8 cellular contexts compared by ENCODE assay signal in the genomic region with DNA sequence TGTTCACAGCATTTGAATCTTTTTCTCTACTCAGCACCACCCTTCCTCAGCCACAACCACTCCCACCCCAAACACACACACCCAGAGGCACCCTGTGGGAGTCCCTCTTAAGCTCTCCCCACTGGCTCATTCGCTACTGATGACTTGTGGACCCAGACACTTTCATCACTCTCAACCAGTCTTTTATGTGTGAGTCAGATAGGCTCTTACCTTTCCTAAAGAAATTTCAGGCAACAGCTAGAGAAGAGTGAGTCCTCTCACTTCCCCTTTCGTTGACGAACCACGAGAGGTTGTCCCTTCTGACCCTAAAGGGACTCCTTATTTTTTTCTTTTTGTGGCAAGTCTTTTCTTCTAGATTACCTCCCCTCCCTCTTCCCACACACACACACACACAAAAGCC. TPM values are rescaled to one million over a fixed set of nuclear protein-coding genes. Genes with fewer than 3 reads are reported as not detected.
DNase-seq lines count a peak whose midpoint lies in the region; ATAC-seq and TF ChIP-seq lines count a peak whose summit lies in the region.

No MANE protein-coding gene starts in this region.

- H3K4me3 ChIP-seq in Caco-2 (ENCODE audit: low read depth, low read length) = no peak overlapping the region
- no peak overlapping the region for H3K4me3 ChIP-seq in muscle layer of duodenum (ENCODE audit: low read depth in 1 of 2, low read length in 2 of 2)
- H3K4me3 ChIP-seq in psoas muscle = no peak overlapping the region

- H3K27ac ChIP-seq in muscle layer of duodenum (ENCODE audit: low read length) (peak overlapping the region; percentile 42), psoas muscle (no peak overlapping the region)

- ATAC-seq in GM21447 (IDR thresholded peaks at IDR 0.05; ENCODE audit: unreplicated experiment) (peak; percentile 97), psoas muscle (no peak)
- peak; percentile 98 to 99 for ATAC-seq in activated T-cell treated with anti-CD3 and anti-CD28 coated beads, Interleukin-2, amount 50 U/mL, for 4 hours

- 64 to 82% (median 68%) methylated on average over 4 of the region's 4 CpGs for WGBS in psoas muscle, 3 donors

- BruUV-seq in Caco-2 (replicated peaks; lab: Mats Ljungman, UMichigan) = no TSS peak

- H3K27ac Mint-ChIP-seq in Caco-2 (ENCODE audit: unreplicated experiment) (peak overlapping the region; percentile 84), IgD-negative memory B cell (peak overlapping the region; percentile 57 to 92 (median 88))

- CTCF ChIA-PET in Caco-2 (lab: Charles Lee) = interaction anchor here (0.6 to 2.3 kb wide), 2 partner anchors 62 to 111 kb away, joined by 3 to 15 read pairs; a partner anchor contains a TSS

- H3K36me3 Mint-ChIP-seq in Caco-2 (ENCODE audit: insufficient read depth, unreplicated experiment) (no peaks in the 10 kb centered on the region), IgD-negative memory B cell (peaks cover 3% of the 10 kb centered on the region)
- H3K36me3 Mint-ChIP-seq in activated T-cell treated with anti-CD3 and anti-CD28 coated beads, Interleukin-2, amount 50 U/mL, for 4 hours (ENCODE audit: insufficient read depth) = no peaks in the 10 kb centered on the region

- POLR2A ChIA-PET in Caco-2 (lab: Charles Lee) = interaction anchor here (1.8 kb wide), 1 partner anchor 111 kb away, joined by 6 read pairs; a partner anchor contains a TSS

- H3K9me3 ChIP-seq in Caco-2 = no peaks in the 10 kb centered on the region
- no peaks in the 10 kb centered on the region for H3K9me3 ChIP-seq in muscle layer of duodenum (ENCODE audit: control insufficient read depth in 1 of 2, low read length in 2 of 2)
- no peaks in the 10 kb centered on the region for H3K9me3 ChIP-seq in psoas muscle

- H3K9me3 Mint-ChIP-seq in Caco-2 (ENCODE audit: unreplicated experiment) (no peaks in the 10 kb centered on the region), IgD-negative memory B cell (no peaks in the 10 kb centered on the region)
- no peaks in the 10 kb centered on the region for H3K9me3 Mint-ChIP-seq in activated T-cell treated with anti-CD3 and anti-CD28 coated beads, Interleukin-2, amount 50 U/mL, for 4 hours

- H3K36me3 ChIP-seq in Caco-2 (ENCODE audit: control insufficient read depth, insufficient read depth, low read length) (no peaks in the 10 kb centered on the region), muscle layer of duodenum (ENCODE audit: control insufficient read depth in 1 of 2, insufficient read depth in 2 of 2, low read length in 2 of 2) (no peaks in the 10 kb centered on the region), psoas muscle (ENCODE audit: insufficient read depth in 1 of 2, low read depth in 1 of 2) (no peaks in the 10 kb centered on the region)

- TF ChIP-seq CTCF in Caco-2 (IDR thresholded peaks at IDR 0.05; ENCODE audit: insufficient read depth in 1 of 2, low read depth in 1 of 2, low read length in 1 of 2, severe bottlenecking in 1 of 2, unreplicated experiment in 1 of 2) (no peak), psoas muscle (IDR thresholded peaks at IDR 0.05) (no peak)

- peaks cover 57% of the 10 kb centered on the region for H3K4me1 ChIP-seq in Caco-2
- peaks cover 20 to 32% of the 10 kb centered on the region in 2 donors for H3K4me1 ChIP-seq in muscle layer of duodenum (ENCODE audit: control insufficient read depth in 1 of 2, insufficient read depth in 2 of 2, low read length in 2 of 2)
- H3K4me1 ChIP-seq in psoas muscle = peaks cover 10% of the 10 kb centered on the region

- peak overlapping the region; percentile 28 for H3K4me3 Mint-ChIP-seq in Caco-2 (ENCODE audit: unreplicated experiment)
- peak overlapping the region; percentile 1 to 82 (median 53) for H3K4me3 Mint-ChIP-seq in IgD-negative memory B cell
- no peak overlapping the region for H3K4me3 Mint-ChIP-seq in activated T-cell treated with anti-CD3 and anti-CD28 coated beads, Interleukin-2, amount 50 U/mL, for 4 hours

- intact Hi-C loops in Caco-2 (cut with micrococcal nuclease; ENCODE audit: unreplicated experiment) (loop anchor here (1.0 kb wide), 2 partner anchors 58 to 207 kb away; a partner anchor contains a TSS), psoas muscle (cut with DNase I) (no loop called here)

- H3K4me1 Mint-ChIP-seq in Caco-2 (ENCODE audit: low read depth, unreplicated experiment) = peaks cover 46% of the 10 kb centered on the region
- H3K4me1 Mint-ChIP-seq in IgD-negative memory B cell = peaks cover 32 to 35% (median 32%) of the 10 kb centered on the region in 3 donors
- peaks cover 36% of the 10 kb centered on the region for H3K4me1 Mint-ChIP-seq in activated T-cell treated with anti-CD3 and anti-CD28 coated beads, Interleukin-2, amount 50 U/mL, for 4 hours (ENCODE audit: low read depth)

- H3K27me3 Mint-ChIP-seq in Caco-2 (ENCODE audit: insufficient read depth, unreplicated experiment) (no peaks in the 10 kb centered on the region), IgD-negative memory B cell (no peaks in the 10 kb centered on the region)
- no peaks in the 10 kb centered on the region for H3K27me3 Mint-ChIP-seq in activated T-cell treated with anti-CD3 and anti-CD28 coated beads, Interleukin-2, amount 50 U/mL, for 4 hours (ENCODE audit: low read depth)

- no peaks in the 10 kb centered on the region for H3K27me3 ChIP-seq in Caco-2 (replicated peaks; ENCODE audit: control insufficient read depth, insufficient read depth, low read length)
- no peaks in the 10 kb centered on the region for H3K27me3 ChIP-seq in muscle layer of duodenum (ENCODE audit: low read depth, low read length)
- peaks cover 0 to 1% (median 0%) of the 10 kb centered on the region in 3 donors for H3K27me3 ChIP-seq in psoas muscle (ENCODE audit: insufficient read depth in 3 of 3, low read length in 2 of 3)

- peak in 1 of 2 experiments; percentile 22 for DNase-seq in Caco-2
- peak; percentile 63 for DNase-seq in activated T-cell treated with anti-CD3 and anti-CD28 coated beads, Interleukin-2, amount 50 U/mL, for 4 hours
- no peak for DNase-seq in psoas muscle
- no peak for DNase-seq in NCI-H1092 (lab: John Stamatoyannopoulos, UW)
- no peak for DNase-seq in SW 1271 (lab: John Stamatoyannopoulos, UW)

RNA-seq across cellular contexts. Expression of a gene that starts 58.1 kb away (rescaled TPM):
- total RNA-seq in Caco-2 (2022) (0.25 and 0.49 TPM in 2 replicates), psoas muscle (10 to 100 TPM in 2 of 4 donors, 1 to 10 TPM in 2; 5.3 to 13.2 (median 9.0) TPM)
- polyA plus RNA-seq in IgD-negative memory B cell (9.0 TPM), psoas muscle (1 to 10 TPM; 1.9 to 2.7 (median 2.6) TPM)
- total RNA-seq in activated T-cell treated with anti-CD3 and anti-CD28 coated beads, Interleukin-2, amount 50 U/mL, for 4 hours = 10 to 100 TPM; 16.0 to 22.0 (median 17.2) TPM

Comparison
In these comparisons a context has a peak if more than half of its experiments do, and no peak if none do; other contexts are left out.
1. ATAC-seq: peak in GM21447 (single experiment) and activated T-cell treated with anti-CD3 and anti-CD28 coated beads, Interleukin-2, amount 50 U/mL, for 4 hours (2 of 2); none in psoas muscle (0 of 4).